26 cellular contexts compared by ENCODE assay signal in the genomic region with DNA sequence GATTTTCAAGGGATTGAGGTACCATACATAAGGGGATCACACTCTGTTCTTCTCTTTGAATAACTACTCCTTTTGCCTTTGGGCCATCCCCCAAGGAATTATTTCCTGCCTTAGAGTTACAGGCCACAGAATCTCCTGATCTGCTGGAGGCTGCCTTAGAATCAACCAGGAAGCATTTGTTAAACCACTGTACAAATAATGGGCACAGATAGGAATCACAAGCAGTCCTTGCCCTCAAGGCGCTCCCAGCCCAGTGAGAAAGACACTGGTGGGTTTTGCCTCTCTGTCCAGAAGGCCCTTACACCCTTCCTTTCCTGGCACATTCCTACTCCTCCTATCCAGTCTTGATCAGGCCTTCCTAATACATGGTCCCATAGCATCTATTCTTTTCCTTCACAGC.
"Had no signal": no experiment of that assay in that cellular context is flagged by ENCODE, and none has a peak within 500 bp of the region (broad histone marks: within the 10 kb centered on the region; RNA-seq: fewer than 3 reads in every experiment).

No MANE protein-coding gene starts in this region.

- H3K27me3 ChIP-seq: SJSA1 had no signal

- ATAC-seq: activated CD4-positive, alpha-beta T cell treated with anti-CD3 and anti-CD28 coated beads for 36 hours; activated CD4-positive, CD25-positive, alpha-beta regulatory T cell treated with anti-CD3 and anti-CD28 coated beads, Interleukin-2, amount 50 U/mL, for 24 hours; activated CD8-positive, alpha-beta memory T cell treated with anti-CD3 and anti-CD28 coated beads, Interleukin-2, amount 10 ng/mL, durations not matched to agents 7 days and 5 days; activated naive CD8-positive, alpha-beta T cell treated with anti-CD3 and anti-CD28 coated beads, Interleukin-2, amount 50 U/mL, for 24 hours; PC-3; WTC11 had no signal

- H3K9me3 ChIP-seq: SJSA1, SK-N-SH had no signal

- DNase-seq: activated CD4-positive, alpha-beta T cell treated with anti-CD3 and anti-CD28 coated beads for 36 hours; activated CD4-positive, alpha-beta T cell treated with anti-CD3 and anti-CD28 coated beads, Interleukin-2, amount 10 ng/mL, durations not matched to agents 7 days and 5 days; activated CD4-positive, alpha-beta T cell treated with anti-CD3 and anti-CD28 coated beads, Interleukin-2, amount 50 U/mL, for 48 hours; activated CD8-positive, alpha-beta memory T cell treated with anti-CD3 and anti-CD28 coated beads for 24 hours; activated CD8-positive, alpha-beta memory T cell treated with anti-CD3 and anti-CD28 coated beads, Interleukin-2, amount 10 ng/mL, durations not matched to agents 7 days and 5 days; activated CD8-positive, alpha-beta memory T cell treated with anti-CD3 and anti-CD28 coated beads, Interleukin-2, amount 50 U/mL, for 48 hours; activated effector memory CD4-positive, alpha-beta T cell treated with Interleukin-2 at 50 U/mL for 16 hours; activated naive CD4-positive, alpha-beta T cell treated with anti-CD3 and anti-CD28 coated beads, Interleukin-2, amount 10 ng/mL, durations not matched to agents 7 days and 5 days; activated naive CD8-positive, alpha-beta T cell treated with anti-CD3 and anti-CD28 coated beads, Interleukin-2, amount 50 U/mL, for 24 hours; activated T-cell treated with anti-CD3 and anti-CD28 coated beads, Interleukin-2, amount 50 U/mL, for 48 hours; anterior cingulate cortex; central memory CD4-positive, alpha-beta T cell; NCI-H1105; NCI-H1417 treated with DMSO at 0.1 percent for 48 hours; NCI-H187 treated with DMSO at 0.1 percent for 48 hours; NCI-H2081; NCI-H2171 treated with DMSO at 0.1 percent for 48 hours; NCI-H2227 treated with DMSO at 0.1 percent for 48 hours; NCI-H446; NCI-H510A treated with DMSO at 0.1 percent for 48 hours; PC-3; SHP77 treated with DMSO at 0.1 percent for 48 hours; SK-N-SH had no signal

- H3K27ac ChIP-seq: SJSA1 had no signal

- H3K4me3 ChIP-seq: SJSA1 had no signal

- H3K9me2 ChIP-seq: SK-N-SH had no signal

- H3K4me2 ChIP-seq: SK-N-SH had no signal
